13 cellular contexts compared by ENCODE assay signal in genomic region chr1:226665505-226666163, GRCh38.
DNase-seq lines count a peak whose midpoint lies in the region; ATAC-seq and TF ChIP-seq lines count a peak whose summit lies in the region.
"Had no signal": no experiment of that assay in that cellular context is flagged by ENCODE, and none has a peak within 500 bp of the region (broad histone marks: within the 10 kb centered on the region; RNA-seq: fewer than 3 reads in every experiment).

No MANE protein-coding gene starts in this region.

- peak overlapping the region; percentile 72 for H3K27ac ChIP-seq in BLaER1
- no peak overlapping the region for H3K27ac ChIP-seq in Karpas-422 (ENCODE audit: low read length)
- H3K27ac ChIP-seq in OCI-LY7 (ENCODE audit: low read depth, low read length, poor library complexity, severe bottlenecking) = no peak overlapping the region
- H3K27ac ChIP-seq: C4-2B, foreskin keratinocyte, KMS-11 had no signal

- H3K9me2 ChIP-seq in Karpas-422 (replicated peaks; ENCODE audit: insufficient read depth, low read length) (no peaks in the 10 kb centered on the region), OCI-LY7 (ENCODE audit: insufficient read depth, low read length) (no peaks in the 10 kb centered on the region)

- no peak for ATAC-seq in natural killer cell
- ATAC-seq in HG03378 (IDR thresholded peaks at IDR 0.05; ENCODE audit: unreplicated experiment) = no peak
- ATAC-seq: foreskin keratinocyte had no signal

- POLR2A ChIA-PET in OCI-LY7 (lab: Charles Lee) = interaction anchor here (1.7 to 8.9 kb wide), 2 partner anchors 10 to 11 kb away, joined by 7 to 125 read pairs; no protein-coding TSS in a partner anchor

- intact Hi-C loops in natural killer cell (cut with micrococcal nuclease) (loop anchor here (10.0 kb wide), 1 partner anchor 671 kb away; the partner anchor contains the start of gene SDE2), OCI-LY7 (cut with micrococcal nuclease; ENCODE audit: unreplicated experiment) (no loop called here)

- in situ Hi-C loops in HAP-1 (cut with MboI; ENCODE audit: low sequenced_read_pairs) = no loop called here

- no peak overlapping the region for H2AFZ ChIP-seq in Karpas-422 (ENCODE audit: low read length)
- H2AFZ ChIP-seq in OCI-LY7 (ENCODE audit: low read length) = no peak overlapping the region

- H3K27me3 Mint-ChIP-seq in chondrocyte (ENCODE audit: low read depth) (no peaks in the 10 kb centered on the region), natural killer cell (ENCODE audit: low read depth in 2 of 2) (no peaks in the 10 kb centered on the region)

- H3K9me3 ChIP-seq in BLaER1 (no peaks in the 10 kb centered on the region), Karpas-422 (ENCODE audit: low read length) (no peaks in the 10 kb centered on the region), OCI-LY7 (ENCODE audit: low read length) (no peaks in the 10 kb centered on the region), HAP-1 (0 out of 2 replicates have a peak, but pooled peaks cover 2% of the 10 kb centered on the region)

- BruUV-seq in OCI-LY7 (replicated peaks; lab: Mats Ljungman, UMichigan) = no TSS peak

- H3K36me3 ChIP-seq in BLaER1 = no peaks in the 10 kb centered on the region
- peaks cover 24% of the 10 kb centered on the region for H3K36me3 ChIP-seq in Karpas-422 (ENCODE audit: insufficient read depth, low read length)
- H3K36me3 ChIP-seq in OCI-LY7 (ENCODE audit: insufficient read depth, low read length) = peaks cover 37% of the 10 kb centered on the region; the same call in 1 of the 2 replicates
- no peaks in the 10 kb centered on the region for H3K36me3 ChIP-seq in HAP-1 (replicated peaks)

- H3K4me2 ChIP-seq in BLaER1 (no peak overlapping the region; the same call in 1 of the 2 replicates), Karpas-422 (ENCODE audit: low read depth, low read length, poor library complexity, severe bottlenecking) (peak overlapping the region; percentile 62), OCI-LY7 (ENCODE audit: low read length) (no peak overlapping the region; the same call in 1 of the 2 replicates)

- CTCF ChIA-PET in OCI-LY7 (lab: Charles Lee; ENCODE audit: unreplicated experiment) = interaction anchor here (0.6 to 1.1 kb wide), 2 partner anchors 15 to 16 kb away, joined by 3 to 5 read pairs; no protein-coding TSS in a partner anchor

- no peaks in the 10 kb centered on the region for H3K36me3 Mint-ChIP-seq in chondrocyte (ENCODE audit: low read depth)
- H3K36me3 Mint-ChIP-seq in natural killer cell = no peaks in the 10 kb centered on the region

- TF ChIP-seq CTCF in chondrocyte (IDR thresholded peaks at IDR 0.05) = no peak
- TF ChIP-seq CTCF in natural killer cell (IDR thresholded peaks at IDR 0.05) = no peak
- TF ChIP-seq CTCF in OCI-LY7 (conservative IDR thresholded peaks at IDR 0.05; ENCODE audit: low read length) = no peak

- 0 out of 2 replicates have a peak overlapping the region, but pooled peaks have one; percentile 8 for H3K4me3 ChIP-seq in BLaER1
- peak overlapping the region; percentile 33; the same call in 1 of the 2 replicates for H3K4me3 ChIP-seq in Karpas-422 (ENCODE audit: low read length)
- H3K4me3 ChIP-seq in OCI-LY7 (ENCODE audit: low read depth, low read length, poor library complexity, severe bottlenecking) = no peak overlapping the region
- H3K4me3 ChIP-seq in HAP-1 = no peak overlapping the region

- H3K27ac Mint-ChIP-seq in chondrocyte (ENCODE audit: unreplicated experiment) (peak overlapping the region; percentile 98), natural killer cell (peak overlapping the region in 1 of 2 donors; percentile 100)

- peak overlapping the region; percentile 36 for H3K9ac ChIP-seq in BLaER1
- peak overlapping the region; percentile 75 for H3K9ac ChIP-seq in Karpas-422 (ENCODE audit: low read length)
- H3K9ac ChIP-seq: KMS-11 had no signal

- DNase-seq in Karpas-422 (no peak), chondrocyte (ENCODE audit: low spot score) (no peak), natural killer cell (no peak), OCI-LY7 (ENCODE audit: low spot score) (no peak), HAP-1 (ENCODE audit: low spot score in 2 of 2) (no peak), dermis blood vessel endothelial cell (no peak)
- DNase-seq: foreskin keratinocyte, NCI-H2081 treated with DMSO at 0.1 percent for 48 hours, retina had no signal

- peaks cover 68% of the 10 kb centered on the region for H3K79me2 ChIP-seq in Karpas-422 (ENCODE audit: low read length)
- peaks cover 88% of the 10 kb centered on the region; the same call in 1 of the 2 replicates for H3K79me2 ChIP-seq in OCI-LY7 (ENCODE audit: insufficient read depth, low read depth, low read length)

- H4K20me1 ChIP-seq in BLaER1 (peaks cover 74% of the 10 kb centered on the region), Karpas-422 (ENCODE audit: insufficient read depth, low read depth, low read length) (no peaks in the 10 kb centered on the region; the same call in 1 of the 2 replicates), OCI-LY7 (ENCODE audit: insufficient read depth, low read length) (no peaks in the 10 kb centered on the region)

- H3K4me1 Mint-ChIP-seq in chondrocyte (ENCODE audit: low read depth) (peaks cover 50% of the 10 kb centered on the region), natural killer cell (peaks cover 84 to 87% of the 10 kb centered on the region in 2 donors)

- H3K9me3 Mint-ChIP-seq in chondrocyte (ENCODE audit: low read depth) = no peaks in the 10 kb centered on the region
- H3K9me3 Mint-ChIP-seq in natural killer cell = no peaks in the 10 kb centered on the region

- H3K27me3 ChIP-seq in BLaER1 = no peaks in the 10 kb centered on the region
- H3K27me3 ChIP-seq in Karpas-422 (ENCODE audit: low read length) = no peaks in the 10 kb centered on the region
- no peaks in the 10 kb centered on the region for H3K27me3 ChIP-seq in HAP-1 (ENCODE audit: low read depth)
- H3K27me3 ChIP-seq: foreskin keratinocyte had no signal

- H3K4me1 ChIP-seq in BLaER1 (0 out of 2 replicates have a peak, but pooled peaks cover under 1% of the 10 kb centered on the region), Karpas-422 (ENCODE audit: low read length) (peaks cover 77% of the 10 kb centered on the region), OCI-LY7 (ENCODE audit: insufficient read depth, low read length, poor library complexity, severe bottlenecking) (peaks cover 74% of the 10 kb centered on the region), HAP-1 (peaks cover 13% of the 10 kb centered on the region)

- no peak overlapping the region for H3K4me3 Mint-ChIP-seq in chondrocyte (ENCODE audit: unreplicated experiment)
- peak overlapping the region; percentile 69 for H3K4me3 Mint-ChIP-seq in natural killer cell

Comparison
In these comparisons a context has a peak if more than half of its experiments do, and no peak if none do; other contexts are left out.
1. H3K4me3 ChIP-seq: peak in BLaER1 (single experiment) and Karpas-422 (single experiment); none in OCI-LY7 (single experiment) and HAP-1 (single experiment).